Comparison of ENCODE assay signal across 10 cellular contexts in the genomic region with DNA sequence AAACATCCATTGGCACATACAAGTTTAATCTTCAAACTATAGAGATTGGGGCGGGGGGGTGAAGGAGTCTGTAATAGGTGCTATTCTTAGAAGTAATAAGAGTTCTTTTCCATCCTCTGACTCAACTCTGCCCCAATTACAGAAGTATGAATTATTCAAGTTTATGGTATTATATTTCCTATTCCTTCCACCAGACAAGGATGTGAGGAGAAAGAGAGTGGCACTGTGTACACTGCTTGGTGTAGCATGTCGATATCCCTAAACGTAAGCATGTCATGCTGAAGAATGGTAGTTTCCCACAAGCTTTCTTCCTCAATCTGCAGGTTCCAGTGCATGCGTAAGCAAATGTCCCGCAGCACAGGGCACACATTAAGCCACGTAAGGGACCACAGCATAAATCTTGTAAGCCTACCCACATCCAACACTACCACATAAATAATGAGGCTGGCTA. TPM values are rescaled to one million over a fixed set of nuclear protein-coding genes. Genes with fewer than 3 reads are reported as not detected.
DNase-seq lines count a peak whose midpoint lies in the region; ATAC-seq and TF ChIP-seq lines count a peak whose summit lies in the region.
"Had no signal": no experiment of that assay in that cellular context is flagged by ENCODE, and none has a peak within 500 bp of the region (broad histone marks: within the 10 kb centered on the region; RNA-seq: fewer than 3 reads in every experiment).

No MANE protein-coding gene starts in this region.

- H3K9me3 ChIP-seq in heart right ventricle, result no peaks in the 10 kb centered on the region

- ATAC-seq in heart right ventricle, result peak in 4 of 8 donors; percentile 13 to 29 (median 20)
- ATAC-seq in naive thymus-derived CD8-positive, alpha-beta T cell, result peak; percentile 61 to 85
- no peak for ATAC-seq in HG02588 (IDR thresholded peaks at IDR 0.05; ENCODE audit: unreplicated experiment)
- ATAC-seq: Panc1 had no signal

- H3K27ac Mint-ChIP-seq in naive thymus-derived CD8-positive, alpha-beta T cell, result peak overlapping the region; percentile 60 to 92 (median 86)

- H3K4me1 ChIP-seq in heart right ventricle, result peaks cover 54 to 100% (median 95%) of the 10 kb centered on the region in 9 donors

- WGBS in heart right ventricle, 2 donors, result 37 to 40% methylated on average over 6 of the region's 6 CpGs

- DNase-seq in heart right ventricle (no peak), cardiac septum (ENCODE audit: low spot score) (no peak), brain microvascular endothelial cell (no peak), DMS 273 treated with DMSO at 0.1 percent for 48 hours (lab: John Stamatoyannopoulos, UW) (no peak), foreskin melanocyte (no peak)
- peak in 6 of 10 donors; percentile 24 to 52 (median 36) for DNase-seq in naive thymus-derived CD8-positive, alpha-beta T cell
- no peak for DNase-seq in stimulated activated CD4-positive, alpha-beta T cell treated with anti-CD3 and anti-CD28 coated beads, Interleukin-2, amount 100 ng/mL, for 24 hours
- DNase-seq: C1 segment of cervical spinal cord had no signal

- in situ Hi-C loops in brain microvascular endothelial cell (cut with HindIII; ENCODE audit: low pct_ligation_motif_present, low sequenced_read_pairs), result no loop called here

- TF ChIP-seq CTCF in heart right ventricle (IDR thresholded peaks at IDR 0.05) (no peak), brain microvascular endothelial cell (IDR thresholded peaks at IDR 0.05; ENCODE audit: low read depth, low read length, missing control alignments) (no peak)

- POLR2A ChIA-PET in naive thymus-derived CD8-positive, alpha-beta T cell (lab: Charles Lee), result no interaction called here

- peak overlapping the region; percentile 12 to 80 (median 72) for H3K4me3 Mint-ChIP-seq in naive thymus-derived CD8-positive, alpha-beta T cell

- H3K4me3 ChIP-seq in heart right ventricle (no peak overlapping the region), brain microvascular endothelial cell (ENCODE audit: low read depth, low read length) (no peak overlapping the region)

- no peaks in the 10 kb centered on the region for H3K27me3 Mint-ChIP-seq in naive thymus-derived CD8-positive, alpha-beta T cell

- peaks cover 0 to 14% (median 1%) of the 10 kb centered on the region in 3 donors for H3K36me3 Mint-ChIP-seq in naive thymus-derived CD8-positive, alpha-beta T cell

- intact Hi-C loops in heart right ventricle (cut with DNase I), result no loop called here
- intact Hi-C loops in cardiac septum (cut with DNase I), result no loop called here

- H3K4me1 Mint-ChIP-seq in naive thymus-derived CD8-positive, alpha-beta T cell, result peaks cover 60 to 95% (median 90%) of the 10 kb centered on the region in 4 donors

- H3K36me3 ChIP-seq in heart right ventricle, result no peaks in the 10 kb centered on the region
- no peaks in the 10 kb centered on the region for H3K36me3 ChIP-seq in brain microvascular endothelial cell (replicated peaks)

- H3K9me3 Mint-ChIP-seq in naive thymus-derived CD8-positive, alpha-beta T cell, result no peaks in the 10 kb centered on the region

- H3K27ac ChIP-seq in heart right ventricle (peak overlapping the region in 7 of 10 donors; percentile 4 to 49 (median 20)), brain microvascular endothelial cell (peak overlapping the region; percentile 55)

- H3K27me3 ChIP-seq in heart right ventricle (no peaks in the 10 kb centered on the region), brain microvascular endothelial cell (replicated peaks) (no peaks in the 10 kb centered on the region)

RNA-seq across cellular contexts. Expression of a gene that starts 14.1 kb away (rescaled TPM):
- total RNA-seq in heart right ventricle (10 to 100 TPM; 51.6 to 85.1 (median 54.7) TPM), cardiac septum (72.3 TPM)
- polyA plus RNA-seq in heart right ventricle, result 10 to 100 TPM; 31.2 to 34.8 TPM
- total RNA-seq in naive thymus-derived CD8-positive, alpha-beta T cell, result 100 to 1,000 TPM; 172 to 180 TPM
- 10 to 100 TPM; 10.6 to 37.2 (median 11.5) TPM for polyA plus RNA-seq in naive thymus-derived CD8-positive, alpha-beta T cell

Comparison
In these comparisons a context has a peak if more than half of its experiments do, and no peak if none do; other contexts are left out.
1. DNase-seq: peak in naive thymus-derived CD8-positive, alpha-beta T cell (6 of 10); none in heart right ventricle (0 of 2), cardiac septum (single experiment), brain microvascular endothelial cell (single experiment), DMS 273 treated with DMSO at 0.1 percent for 48 hours (single experiment), stimulated activated CD4-positive, alpha-beta T cell treated with anti-CD3 and anti-CD28 coated beads, Interleukin-2, amount 100 ng/mL, for 24 hours (0 of 2) and foreskin melanocyte (single experiment).